ENCODE assay signal across 1 cellular context in the genomic region with DNA sequence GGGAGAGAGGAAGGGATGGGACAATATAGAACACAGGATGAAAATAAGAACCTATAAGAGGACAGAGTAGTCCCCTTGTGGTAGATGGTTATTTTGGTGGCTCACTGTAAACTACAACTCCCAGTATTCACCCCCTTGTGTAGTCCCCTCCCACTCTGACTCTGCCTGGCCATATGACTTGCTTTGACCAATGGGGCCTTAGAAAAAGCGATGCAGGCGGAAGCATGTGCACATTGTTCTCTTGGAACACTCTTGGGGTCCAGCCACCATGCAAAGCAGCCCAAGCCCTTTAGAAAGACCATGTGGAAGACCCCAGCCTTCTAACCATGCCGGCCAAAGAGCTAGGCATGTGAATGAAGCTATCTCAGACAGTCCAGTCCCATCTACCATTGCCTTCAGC.
TF ChIP-seq lines count a peak whose summit lies in the region.

No MANE protein-coding gene starts in this region.

TF ChIP-seq in H1, 55 proteins besides CTCF, POLR2A, EP300 and RAD21:
- TF ChIP-seq MAFK (IDR thresholded peaks at IDR 0.05; ENCODE audit: low read depth, low read length) (no peak), ZNF274 (IDR thresholded peaks at IDR 0.05; ENCODE audit: borderline replicate concordance, extremely low read depth, low read length) (no peak), SIN3A (conservative IDR thresholded peaks at IDR 0.05 in 1 of 2, IDR thresholded peaks at IDR 0.05 in 1 of 2; ENCODE audit: low read depth in 1 of 2, low read length in 2 of 2) (no peak), POU5F1 (IDR thresholded peaks at IDR 0.05; ENCODE audit: low read depth, low read length) (no peak), RNF2 (IDR thresholded peaks at IDR 0.05; ENCODE audit: borderline replicate concordance, low read depth, low read length, missing control alignments, poor library complexity, severe bottlenecking) (no peak), TCF12 (IDR thresholded peaks at IDR 0.05; ENCODE audit: low read depth, low read length) (no peak), CBX5 (IDR thresholded peaks at IDR 0.05; ENCODE audit: low read depth, low read length) (no peak), YY1 (IDR thresholded peaks at IDR 0.05; ENCODE audit: low read depth, low read length) (no peak), KDM1A (IDR thresholded peaks at IDR 0.05; ENCODE audit: borderline replicate concordance, low read length) (no peak), CTBP2 (IDR thresholded peaks at IDR 0.05; ENCODE audit: borderline replicate concordance, insufficient read depth, insufficient read length, low read length) (no peak), MAX (IDR thresholded peaks at IDR 0.05) (peak; percentile 53), SP4 (IDR thresholded peaks at IDR 0.05; ENCODE audit: low read length) (no peak), TEAD4 (IDR thresholded peaks at IDR 0.05; ENCODE audit: low read depth, low read length) (no peak), SIX5 (IDR thresholded peaks at IDR 0.05; ENCODE audit: low read depth, low read length) (peak; percentile 50), TAF1 (IDR thresholded peaks at IDR 0.05; ENCODE audit: low read depth, low read length) (no peak), BCL11A (IDR thresholded peaks at IDR 0.05; ENCODE audit: low read depth in 2 of 2, low read length in 2 of 2) (no peak), ASH2L (IDR thresholded peaks at IDR 0.05; ENCODE audit: low read length) (no peak), E2F6 (IDR thresholded peaks at IDR 0.05) (peak; percentile 49; the same call in 1 of the 2 replicates), TAF7 (optimal IDR thresholded peaks at IDR 0.05; ENCODE audit: borderline replicate concordance, low read depth, low read length) (no peak), HDAC2 (IDR thresholded peaks at IDR 0.05; ENCODE audit: borderline replicate concordance in 1 of 2, low read depth in 2 of 2, low read length in 2 of 2) (no peak), SP1 (IDR thresholded peaks at IDR 0.05; ENCODE audit: low read depth, low read length) (0 out of 2 replicates have a peak, but pooled peaks have one; percentile 38), JUN (IDR thresholded peaks at IDR 0.05; ENCODE audit: low read depth, low read length) (no peak), BRCA1 (IDR thresholded peaks at IDR 0.05; ENCODE audit: low read depth, low read length) (no peak), GABPA (IDR thresholded peaks at IDR 0.05; ENCODE audit: borderline replicate concordance, insufficient read depth, low read length) (no peak), CHD2 (IDR thresholded peaks at IDR 0.05; ENCODE audit: low read length) (no peak), EZH2 (IDR thresholded peaks at IDR 0.05; ENCODE audit: low read depth, low read length, severe bottlenecking) (no peak), BACH1 (IDR thresholded peaks at IDR 0.05; ENCODE audit: low read length) (no peak), EGR1 (IDR thresholded peaks at IDR 0.05; ENCODE audit: borderline replicate concordance, low read depth, low read length) (no peak), KDM4A (IDR thresholded peaks at IDR 0.05; ENCODE audit: low read depth, low read length, severe bottlenecking) (no peak)
- TF ChIP-seq, protein P1, sequence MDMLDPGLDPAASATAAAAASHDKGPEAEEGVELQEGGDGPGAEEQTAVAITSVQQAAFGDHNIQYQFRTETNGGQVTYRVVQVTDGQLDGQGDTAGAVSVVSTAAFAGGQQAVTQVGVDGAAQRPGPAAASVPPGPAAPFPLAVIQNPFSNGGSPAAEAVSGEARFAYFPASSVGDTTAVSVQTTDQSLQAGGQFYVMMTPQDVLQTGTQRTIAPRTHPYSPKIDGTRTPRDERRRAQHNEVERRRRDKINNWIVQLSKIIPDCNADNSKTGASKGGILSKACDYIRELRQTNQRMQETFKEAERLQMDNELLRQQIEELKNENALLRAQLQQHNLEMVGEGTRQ (IDR thresholded peaks at IDR 0.05; ENCODE audit: low read length), result peak; percentile 75
